Comparison of ENCODE assay signal across 26 cellular contexts in genomic region chr2:234357666-234358065, GRCh38.
DNase-seq lines count a peak whose midpoint lies in the region; ATAC-seq, FAIRE-seq and TF ChIP-seq lines count a peak whose summit lies in the region.
"Had no signal": no experiment of that assay in that cellular context is flagged by ENCODE, and none has a peak within 500 bp of the region (broad histone marks: within the 10 kb centered on the region; RNA-seq: fewer than 3 reads in every experiment).

No MANE protein-coding gene starts in this region.

- no peak overlapping the region for H4K8ac ChIP-seq in trophoblast cell (ENCODE audit: low read depth, low read length)

- TF ChIP-seq CTCF in HepG2 (CRISPR knock-in tag; IDR thresholded peaks at IDR 0.05): no peak
- no peak for TF ChIP-seq CTCF in right lobe of liver (IDR thresholded peaks at IDR 0.05)
- TF ChIP-seq CTCF in Panc1 (IDR thresholded peaks at IDR 0.05): no peak
- TF ChIP-seq CTCF in CD4-positive, alpha-beta T cell (IDR thresholded peaks at IDR 0.05): no peak

- no peak overlapping the region for H2BK12ac ChIP-seq in trophoblast cell (ENCODE audit: low read length)

- H4K91ac ChIP-seq in trophoblast cell (ENCODE audit: low read depth, low read length): peak overlapping the region; percentile 39

- H3K9ac ChIP-seq in HepG2 (ENCODE audit: insufficient read depth, low read depth, low read length) (no peak overlapping the region), trophoblast cell (ENCODE audit: low read length) (no peak overlapping the region)
- H3K9ac ChIP-seq: BLaER1 treated with 17β-estradiol and CSF1 and Interleukin-3, amounts not matched to agents 10 nM and 100 nM had no signal

- peaks cover 50% of the 10 kb centered on the region for H3K4me1 Mint-ChIP-seq in CD4-positive, alpha-beta T cell (ENCODE audit: low read depth)
- H3K4me1 Mint-ChIP-seq: CD14-positive monocyte had no signal

- no peak overlapping the region for H3K27ac ChIP-seq in HepG2 (ENCODE audit: extremely low read length, insufficient read depth, low read length)
- H3K27ac ChIP-seq in right lobe of liver: no peak overlapping the region
- H3K27ac ChIP-seq in KOPT-K1 (ENCODE audit: low read depth, low read length, poor library complexity, severe bottlenecking): peak overlapping the region; percentile 95
- peak overlapping the region; percentile 84 for H3K27ac ChIP-seq in Panc1 (ENCODE audit: low read length)
- H3K27ac ChIP-seq in trophoblast cell (ENCODE audit: low read depth, low read length): no peak overlapping the region
- no peak overlapping the region for H3K27ac ChIP-seq in CD4-positive, alpha-beta T cell (ENCODE audit: low read depth, low read length)
- H3K27ac ChIP-seq: 22Rv1; BLaER1 treated with 17β-estradiol and CSF1 and Interleukin-3, amounts not matched to agents 10 nM and 100 nM had no signal

- H3K27ac Mint-ChIP-seq in CD4-positive, alpha-beta T cell: no peak overlapping the region
- H3K27ac Mint-ChIP-seq: CD14-positive monocyte had no signal

- H3K4me3 Mint-ChIP-seq in CD4-positive, alpha-beta T cell: no peak overlapping the region
- H3K4me3 Mint-ChIP-seq: CD14-positive monocyte; CD4-positive, alpha-beta memory T cell had no signal

- no peak for TF ChIP-seq RAD21 in HepG2 (CRISPR knock-in tag; IDR thresholded peaks at IDR 0.05)

- POLR2A ChIA-PET in HepG2 (lab: Yijun Ruan, JAX): no interaction called here
- POLR2A ChIA-PET in Panc1 (lab: Charles Lee): no interaction called here
- POLR2A ChIA-PET in CD4-positive, alpha-beta T cell (lab: Charles Lee): no interaction called here

- H2AFZ ChIP-seq in HepG2 (ENCODE audit: low read length): no peak overlapping the region
- no peak overlapping the region for H2AFZ ChIP-seq in trophoblast cell (ENCODE audit: insufficient read depth, low read length, poor library complexity)

- H3K9me3 Mint-ChIP-seq in CD4-positive, alpha-beta T cell: peaks cover 6% of the 10 kb centered on the region

- H3K4ac ChIP-seq in trophoblast cell (ENCODE audit: low read depth, low read length): no peak overlapping the region

- H3K27me3 ChIP-seq in HepG2 (ENCODE audit: control insufficient read depth in 1 of 2, insufficient read depth in 2 of 2, low read length in 2 of 2): peaks cover 2 to 8% of the 10 kb centered on the region in 2 experiments; a peak in 2 of 5 replicates
- no peaks in the 10 kb centered on the region for H3K27me3 ChIP-seq in right lobe of liver
- no peaks in the 10 kb centered on the region for H3K27me3 ChIP-seq in Panc1 (ENCODE audit: control insufficient read depth, insufficient read depth, low read length)
- no peaks in the 10 kb centered on the region for H3K27me3 ChIP-seq in trophoblast cell (ENCODE audit: insufficient read depth, low read length)
- H3K27me3 ChIP-seq in CD4-positive, alpha-beta T cell (ENCODE audit: control insufficient read depth, insufficient read depth, low read length): no peaks in the 10 kb centered on the region
- H3K27me3 ChIP-seq: BE2C; BLaER1 treated with 17β-estradiol and CSF1 and Interleukin-3, amounts not matched to agents 10 nM and 100 nM had no signal

- ATAC-seq in HepG2: no peak
- no peak for ATAC-seq in right lobe of liver
- no peak for ATAC-seq in Panc1
- no peak for ATAC-seq in CD4-positive, alpha-beta T cell (ENCODE audit: poor library complexity)

- DNase-seq in HepG2 (ENCODE audit: low spot score) (no peak), right lobe of liver (no peak), Panc1 (ENCODE audit: low read depth, low spot score) (no peak), trophoblast cell (no peak), NCI-H1694 treated with DMSO at 0.1 percent for 48 hours (lab: John Stamatoyannopoulos, UW) (no peak), urothelium cell line (ENCODE audit: low spot score) (no peak)
- no peak for DNase-seq in CD4-positive, alpha-beta T cell
- DNase-seq: ACHN; AML-193; BE2C; Calu3; CD4-positive, alpha-beta memory T cell; COR-L47; DMS153; EL; GF-D8; GOT3; H7; HCEC 1CT had no signal

- no peak overlapping the region for H3K14ac ChIP-seq in trophoblast cell (ENCODE audit: low read length)

- no peaks in the 10 kb centered on the region for H3K36me3 ChIP-seq in HepG2 (replicated peaks in 1 of 2; ENCODE audit: control insufficient read depth in 1 of 2, insufficient read depth in 2 of 2, low read length in 2 of 2)
- H3K36me3 ChIP-seq in right lobe of liver: no peaks in the 10 kb centered on the region
- 0 out of 2 replicates have a peak, but pooled peaks cover 3% of the 10 kb centered on the region for H3K36me3 ChIP-seq in KOPT-K1 (ENCODE audit: insufficient read depth, low read length)
- H3K36me3 ChIP-seq in Panc1 (ENCODE audit: control insufficient read depth, insufficient read depth, low read length): no peaks in the 10 kb centered on the region
- H3K36me3 ChIP-seq in trophoblast cell (ENCODE audit: control insufficient read depth in 1 of 2, insufficient read depth in 2 of 2, low read length in 2 of 2): no peaks in the 10 kb centered on the region
- H3K36me3 ChIP-seq: BE2C; BLaER1 treated with 17β-estradiol and CSF1 and Interleukin-3, amounts not matched to agents 10 nM and 100 nM had no signal

- H3K9me3 ChIP-seq in HepG2 (ENCODE audit: low read length) (peaks cover 5% of the 10 kb centered on the region; the same call in 1 of the 2 replicates), right lobe of liver (no peaks in the 10 kb centered on the region), KOPT-K1 (ENCODE audit: insufficient read depth, low read length, poor library complexity, severe bottlenecking) (peaks cover 26% of the 10 kb centered on the region), Panc1 (ENCODE audit: control insufficient read depth, insufficient read depth, low read depth, low read length) (peaks cover 8% of the 10 kb centered on the region; the same call in 1 of the 2 replicates), trophoblast cell (ENCODE audit: insufficient read depth, low read depth, low read length) (no peaks in the 10 kb centered on the region)
- H3K9me3 ChIP-seq in CD4-positive, alpha-beta T cell (ENCODE audit: control insufficient read depth, low read length): peaks cover 5% of the 10 kb centered on the region
- H3K9me3 ChIP-seq: BE2C had no signal

- H3K79me2 ChIP-seq in HepG2 (ENCODE audit: insufficient read depth, low read length): no peaks in the 10 kb centered on the region
- H3K79me2 ChIP-seq in trophoblast cell (ENCODE audit: control insufficient read depth, insufficient read depth, low read length, poor library complexity): no peaks in the 10 kb centered on the region

- H3K27me3 Mint-ChIP-seq in CD4-positive, alpha-beta T cell: no peaks in the 10 kb centered on the region
- H3K27me3 Mint-ChIP-seq: CD4-positive, alpha-beta memory T cell had no signal

- peak overlapping the region; percentile 18 for H2BK120ac ChIP-seq in trophoblast cell (ENCODE audit: insufficient read depth, low read length, poor library complexity)

- H3K4me1 ChIP-seq in HepG2 (ENCODE audit: insufficient read depth, low read length): peaks cover 4% of the 10 kb centered on the region
- peaks cover 0 to 2% (median 0%) of the 10 kb centered on the region in 4 donors for H3K4me1 ChIP-seq in right lobe of liver
- peaks cover 38% of the 10 kb centered on the region for H3K4me1 ChIP-seq in Panc1 (ENCODE audit: control insufficient read depth, insufficient read depth, low read length)
- H3K4me1 ChIP-seq in trophoblast cell (ENCODE audit: control insufficient read depth in 1 of 2, insufficient read depth in 2 of 2, low read length in 2 of 2): peaks cover 9 to 14% of the 10 kb centered on the region in 2 experiments

- H2AK5ac ChIP-seq in trophoblast cell (ENCODE audit: low read length): no peak overlapping the region

- in situ Hi-C loops in HepG2 (cut with HindIII; ENCODE audit: extremely low pct_ligation_motif_present, low pct_unique_long_range_greater_than_20kb): no loop called here
- in situ Hi-C loops in Panc1 (cut with HindIII; ENCODE audit: low pct_unique_long_range_greater_than_20kb, low sequenced_read_pairs): no loop called here

- no peak overlapping the region for H3K4me2 ChIP-seq in HepG2 (ENCODE audit: low read depth, low read length)
- no peak overlapping the region for H3K4me2 ChIP-seq in trophoblast cell (ENCODE audit: low read length)
- H3K4me2 ChIP-seq: BLaER1 treated with 17β-estradiol and CSF1 and Interleukin-3, amounts not matched to agents 10 nM and 100 nM had no signal

- H3K23ac ChIP-seq in trophoblast cell (ENCODE audit: low read length): no peak overlapping the region

- no peaks in the 10 kb centered on the region for H4K20me1 ChIP-seq in HepG2 (ENCODE audit: insufficient read depth, low read length)
- H4K20me1 ChIP-seq: BLaER1 treated with 17β-estradiol and CSF1 and Interleukin-3, amounts not matched to agents 10 nM and 100 nM had no signal

- TF ChIP-seq EP300 in HepG2 (IDR thresholded peaks at IDR 0.05; ENCODE audit: low read depth in 2 of 2, low read length in 2 of 2) (no peak), HepG2 (CRISPR knock-in tag; IDR thresholded peaks at IDR 0.05; ENCODE audit: borderline replicate concordance) (no peak)

- no peak overlapping the region for H4K12ac ChIP-seq in trophoblast cell (ENCODE audit: low read depth, low read length)

- CTCF ChIA-PET in HepG2 (lab: Yijun Ruan, JAX; ENCODE audit: low intra/inter-chr PET ratio, low total read pairs): no interaction called here
- CTCF ChIA-PET in Panc1 (lab: Charles Lee): no interaction called here
- CTCF ChIA-PET in CD4-positive, alpha-beta T cell (lab: Charles Lee): no interaction called here

- peaks cover 10% of the 10 kb centered on the region for H3K79me1 ChIP-seq in trophoblast cell (ENCODE audit: low read length)

- H3K4me3 ChIP-seq in HepG2 (replicated peaks in 1 of 3; ENCODE audit: insufficient read depth in 1 of 3, low read depth in 2 of 3, low read length in 3 of 3): no peak overlapping the region
- H3K4me3 ChIP-seq in right lobe of liver: no peak overlapping the region
- H3K4me3 ChIP-seq in Panc1 (ENCODE audit: low read depth in 2 of 2, low read length in 2 of 2): no peak overlapping the region
- H3K4me3 ChIP-seq in trophoblast cell (ENCODE audit: low read depth, low read length): no peak overlapping the region
- H3K4me3 ChIP-seq: BLaER1 treated with 17β-estradiol and CSF1 and Interleukin-3, amounts not matched to agents 10 nM and 100 nM had no signal

- intact Hi-C loops in HepG2 (cut with micrococcal nuclease; ENCODE audit: unreplicated experiment): no loop called here
- intact Hi-C loops in right lobe of liver (cut with DNase I): no loop called here
- intact Hi-C loops in Panc1 (cut with micrococcal nuclease; ENCODE audit: unreplicated experiment): no loop called here
- intact Hi-C loops in CD4-positive, alpha-beta T cell (cut with DNase I, micrococcal nuclease): no loop called here

- H2BK5ac ChIP-seq in trophoblast cell (ENCODE audit: low read depth, low read length, poor library complexity): no peak overlapping the region

- no peaks in the 10 kb centered on the region for H3K36me3 Mint-ChIP-seq in CD4-positive, alpha-beta T cell (ENCODE audit: low read depth)
- H3K36me3 Mint-ChIP-seq: CD14-positive monocyte had no signal

- no peak for FAIRE-seq in HepG2 (lab: Jason Lieb, UNC)
- no peak for FAIRE-seq in urothelium cell line (lab: Jason Lieb, UNC)
- FAIRE-seq: A204.1, GM12891, GM18507 had no signal

- BruUV-seq in HepG2 (replicated peaks; lab: Mats Ljungman, UMichigan): no TSS peak
- BruUV-seq in Panc1 (replicated peaks; lab: Mats Ljungman, UMichigan): no TSS peak

- no peak overlapping the region for H3K18ac ChIP-seq in trophoblast cell (ENCODE audit: low read length)

- WGBS in HepG2 (ENCODE audit: low lambda C conversion rate): 25% methylated on average over 3 of the region's 3 CpGs
- WGBS in right lobe of liver (ENCODE audit: insufficient coverage, low coverage, low lambda C conversion rate, missing lambda C conversion rate): no CpG with 5 or more reads among the region's 3 CpGs
- whole genome bisulfite sequencing in trophoblast cell (ENCODE audit: extremely low coverage, insufficient coverage, insufficient read length): 67% methylated on average over 1 of the region's 3 CpGs

- TF ChIP-seq POLR2A in HepG2 (IDR thresholded peaks at IDR 0.05; ENCODE audit: insufficient read depth in 1 of 2, low read depth in 2 of 2, low read length in 2 of 2): no peak
- no peak for TF ChIP-seq POLR2A in right lobe of liver (IDR thresholded peaks at IDR 0.05)

Comparison
In these comparisons a context has a peak if more than half of its experiments do, and no peak if none do; other contexts are left out.
1. H3K27ac ChIP-seq: peak in KOPT-K1 (single experiment) and Panc1 (single experiment); none in HepG2 (single experiment), right lobe of liver (0 of 3), trophoblast cell (single experiment) and CD4-positive, alpha-beta T cell (single experiment).